In the genomic region with DNA sequence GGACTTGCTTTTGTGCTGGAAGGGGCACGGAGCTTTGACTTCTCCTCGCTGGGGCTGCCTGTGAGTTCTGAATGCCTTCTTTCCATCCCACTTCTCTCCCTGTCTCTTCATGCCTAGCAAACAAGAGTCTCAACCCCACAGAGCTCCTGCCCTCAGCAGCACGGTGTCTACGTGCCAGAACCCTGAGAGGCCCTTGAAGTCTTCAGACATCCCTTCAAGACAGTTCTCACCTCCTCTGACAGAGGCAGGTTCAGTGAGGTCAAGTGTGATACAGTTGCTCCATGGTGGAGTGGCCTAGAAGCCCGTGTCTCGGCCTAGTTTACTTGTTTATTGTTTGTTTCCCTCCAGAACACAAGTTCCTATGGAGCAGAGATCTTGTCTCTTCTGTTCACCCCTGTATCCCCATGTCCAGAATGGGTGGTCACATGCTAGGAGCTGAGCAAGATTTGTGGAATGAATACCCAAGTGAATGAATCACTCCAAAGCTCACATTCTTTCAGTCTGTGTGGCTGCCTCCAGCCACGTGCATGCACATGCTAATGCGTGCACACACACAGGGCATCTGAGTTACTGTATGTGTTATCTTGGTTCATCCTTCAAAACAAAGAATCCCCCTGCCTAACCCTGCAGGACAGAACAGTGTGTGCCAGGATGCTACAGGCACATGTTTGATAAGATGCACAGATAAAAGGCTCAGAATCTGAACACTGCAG, we compare ENCODE assay signal across 10 cellular contexts.
DNase-seq lines count a peak whose midpoint lies in the region; ATAC-seq and TF ChIP-seq lines count a peak whose summit lies in the region.
"Had no signal": no experiment of that assay in that cellular context is flagged by ENCODE, and none has a peak within 500 bp of the region (broad histone marks: within the 10 kb centered on the region; RNA-seq: fewer than 3 reads in every experiment).

No MANE protein-coding gene starts in this region.

- peaks cover 7% of the 10 kb centered on the region for H3K36me3 Mint-ChIP-seq in activated CD8-positive, alpha-beta T cell treated with anti-CD3 and anti-CD28 coated beads, Interleukin-2, amount 10 ng/mL, durations not matched to agents 7 days and 5 days (ENCODE audit: low read depth)

- CTCF ChIA-PET in activated CD8-positive, alpha-beta T cell treated with anti-CD3 and anti-CD28 coated beads, Interleukin-2, amount 10 ng/mL, durations not matched to agents 7 days and 5 days (lab: Charles Lee), result no interaction called here
- CTCF ChIA-PET in HEK293T (lab: Yijun Ruan, JAX), result no interaction called here

- intact Hi-C loops in left lung (cut with DNase I) (no loop called here), upper lobe of right lung (cut with DNase I) (no loop called here)

- H3K27ac Mint-ChIP-seq in activated CD8-positive, alpha-beta T cell treated with anti-CD3 and anti-CD28 coated beads, Interleukin-2, amount 10 ng/mL, durations not matched to agents 7 days and 5 days, result no peak overlapping the region
- H3K27ac Mint-ChIP-seq: activated naive CD8-positive, alpha-beta T cell treated with anti-CD3 and anti-CD28 coated beads, Interleukin-2, amount 50 U/mL, for 24 hours; memory B cell had no signal

- H3K4me3 Mint-ChIP-seq in activated CD8-positive, alpha-beta T cell treated with anti-CD3 and anti-CD28 coated beads, Interleukin-2, amount 10 ng/mL, durations not matched to agents 7 days and 5 days, result no peak overlapping the region
- H3K4me3 Mint-ChIP-seq: activated naive CD8-positive, alpha-beta T cell treated with anti-CD3 and anti-CD28 coated beads, Interleukin-2, amount 50 U/mL, for 24 hours; memory B cell had no signal

- H3K9me3 ChIP-seq in left lung (no peaks in the 10 kb centered on the region), upper lobe of right lung (no peaks in the 10 kb centered on the region)

- H3K4me1 ChIP-seq in left lung, result no peaks in the 10 kb centered on the region
- no peaks in the 10 kb centered on the region for H3K4me1 ChIP-seq in upper lobe of right lung

- DNase-seq in HT1080 (ENCODE audit: low read depth) (peak; percentile 94), brain pericyte (ENCODE audit: low read depth, low spot score) (peak; percentile 33), left lung (no peak), upper lobe of right lung (no peak), occipital lobe (lab: John Stamatoyannopoulos, UW) (no peak), HEK293T (ENCODE audit: extremely low spot score) (no peak)
- DNase-seq in activated CD8-positive, alpha-beta T cell treated with anti-CD3 and anti-CD28 coated beads, Interleukin-2, amount 10 ng/mL, durations not matched to agents 7 days and 5 days, result no peak
- DNase-seq: activated naive CD8-positive, alpha-beta T cell treated with anti-CD3 and anti-CD28 coated beads, Interleukin-2, amount 50 U/mL, for 24 hours; NCI-H2029 had no signal

- peak; percentile 72 for ATAC-seq in left lung
- peak; percentile 76 for ATAC-seq in upper lobe of right lung
- ATAC-seq in activated CD8-positive, alpha-beta T cell treated with anti-CD3 and anti-CD28 coated beads, Interleukin-2, amount 10 ng/mL, durations not matched to agents 7 days and 5 days, result no peak
- ATAC-seq: activated naive CD8-positive, alpha-beta T cell treated with anti-CD3 and anti-CD28 coated beads, Interleukin-2, amount 50 U/mL, for 24 hours had no signal

- H3K4me3 ChIP-seq in left lung (no peak overlapping the region), upper lobe of right lung (no peak overlapping the region)

- TF ChIP-seq CTCF in left lung (IDR thresholded peaks at IDR 0.05) (no peak), upper lobe of right lung (IDR thresholded peaks at IDR 0.05) (no peak)

- H3K27ac ChIP-seq in left lung, result peak overlapping the region in 1 of 2 donors; percentile 63
- peak overlapping the region; percentile 59 for H3K27ac ChIP-seq in upper lobe of right lung

- no peaks in the 10 kb centered on the region for H3K9me3 Mint-ChIP-seq in activated CD8-positive, alpha-beta T cell treated with anti-CD3 and anti-CD28 coated beads, Interleukin-2, amount 10 ng/mL, durations not matched to agents 7 days and 5 days (ENCODE audit: insufficient read depth)
- H3K9me3 Mint-ChIP-seq: activated naive CD8-positive, alpha-beta T cell treated with anti-CD3 and anti-CD28 coated beads, Interleukin-2, amount 50 U/mL, for 24 hours; memory B cell had no signal

- peaks cover 0 to 12% of the 10 kb centered on the region in 2 donors for H3K36me3 ChIP-seq in left lung
- no peaks in the 10 kb centered on the region for H3K36me3 ChIP-seq in upper lobe of right lung

- no peaks in the 10 kb centered on the region for H3K27me3 Mint-ChIP-seq in activated CD8-positive, alpha-beta T cell treated with anti-CD3 and anti-CD28 coated beads, Interleukin-2, amount 10 ng/mL, durations not matched to agents 7 days and 5 days (ENCODE audit: low read depth)
- H3K27me3 Mint-ChIP-seq: activated naive CD8-positive, alpha-beta T cell treated with anti-CD3 and anti-CD28 coated beads, Interleukin-2, amount 50 U/mL, for 24 hours; memory B cell had no signal

- H3K27me3 ChIP-seq in left lung (no peaks in the 10 kb centered on the region), upper lobe of right lung (no peaks in the 10 kb centered on the region)

- peaks cover 4% of the 10 kb centered on the region for H3K4me1 Mint-ChIP-seq in activated CD8-positive, alpha-beta T cell treated with anti-CD3 and anti-CD28 coated beads, Interleukin-2, amount 10 ng/mL, durations not matched to agents 7 days and 5 days (ENCODE audit: low read depth)
- H3K4me1 Mint-ChIP-seq: memory B cell had no signal

- POLR2A ChIA-PET in activated CD8-positive, alpha-beta T cell treated with anti-CD3 and anti-CD28 coated beads, Interleukin-2, amount 10 ng/mL, durations not matched to agents 7 days and 5 days (lab: Charles Lee), result no interaction called here
- POLR2A ChIA-PET in HEK293T (lab: Yijun Ruan, JAX), result no interaction called here

TF ChIP-seq in HEK293T, 16 proteins besides CTCF, POLR2A, EP300 and RAD21:
- TF ChIP-seq HDGF (IDR thresholded peaks at IDR 0.05; ENCODE audit: borderline replicate concordance), result no peak
- TF ChIP-seq ARNT (IDR thresholded peaks at IDR 0.05), result no peak
- TF ChIP-seq FOXK2 (IDR thresholded peaks at IDR 0.05), result no peak
- no peak for TF ChIP-seq LEF1 (IDR thresholded peaks at IDR 0.05; ENCODE audit: borderline replicate concordance)
- TF ChIP-seq SUZ12 (IDR thresholded peaks at IDR 0.05), result no peak
- no peak for TF ChIP-seq L3MBTL2 (conservative IDR thresholded peaks at IDR 0.05)
- TF ChIP-seq ELF4 (IDR thresholded peaks at IDR 0.05), result no peak
- no peak for TF ChIP-seq BHLHE40 (IDR thresholded peaks at IDR 0.05; ENCODE audit: borderline replicate concordance)
- no peak for TF ChIP-seq FOXA1 (IDR thresholded peaks at IDR 0.05)

Comparison
In these comparisons a context has a peak if more than half of its experiments do, and no peak if none do; other contexts are left out.
1. DNase-seq: peak in HT1080 (single experiment) and brain pericyte (single experiment); none in left lung (0 of 2), upper lobe of right lung (single experiment), occipital lobe (single experiment), activated CD8-positive, alpha-beta T cell treated with anti-CD3 and anti-CD28 coated beads, Interleukin-2, amount 10 ng/mL, durations not matched to agents 7 days and 5 days (single experiment) and HEK293T (single experiment).